Comparison of ENCODE assay signal across 17 cellular contexts in the genomic region with DNA sequence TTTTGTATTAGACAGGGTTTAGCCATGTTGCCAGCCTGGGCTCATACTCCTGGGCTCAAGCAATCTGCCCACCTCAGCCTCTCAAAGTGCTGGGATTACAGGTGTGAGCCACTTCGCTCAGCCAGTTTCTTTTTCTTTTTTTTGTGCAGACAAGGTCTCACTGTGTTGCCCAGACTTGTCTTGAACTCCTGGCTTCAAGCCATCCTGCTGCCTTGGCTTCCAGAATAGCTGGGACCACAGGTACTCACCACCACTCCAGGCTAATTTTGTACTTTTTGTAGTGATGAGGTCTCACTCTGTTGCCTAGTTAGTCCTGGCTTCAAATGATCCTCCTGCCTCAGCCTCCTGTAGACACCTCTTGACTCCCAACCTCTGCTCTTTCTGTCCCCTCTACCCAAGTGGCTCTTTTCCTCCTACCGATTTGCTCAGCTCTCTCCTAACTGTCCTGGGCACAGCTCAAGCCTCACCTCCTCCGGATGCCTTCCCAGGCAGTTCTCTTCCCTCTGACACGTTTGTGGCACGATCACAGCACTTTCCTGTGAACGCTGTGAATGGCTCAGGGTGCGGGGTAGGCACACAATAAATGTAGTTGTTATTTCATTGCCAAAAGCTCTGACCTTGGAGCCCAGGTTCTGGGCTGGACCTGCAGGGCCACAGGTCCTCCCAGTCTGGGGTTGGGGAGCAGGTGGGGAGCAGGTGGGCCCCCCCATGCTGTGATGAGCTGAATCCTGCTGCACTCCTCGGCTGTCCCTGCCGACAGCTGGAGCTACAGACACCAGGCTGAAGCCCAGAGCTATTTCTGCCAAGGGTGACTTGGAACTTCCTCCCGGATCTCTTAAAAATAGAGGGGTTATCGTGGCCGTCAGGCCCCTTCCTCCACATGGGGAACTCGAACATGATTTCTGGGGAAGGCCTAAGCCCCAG. TPM values are rescaled to one million over a fixed set of nuclear protein-coding genes. Genes with fewer than 3 reads are reported as not detected.
DNase-seq lines count a peak whose midpoint lies in the region; ATAC-seq and TF ChIP-seq lines count a peak whose summit lies in the region.
"Had no signal": no experiment of that assay in that cellular context is flagged by ENCODE, and none has a peak within 500 bp of the region (broad histone marks: within the 10 kb centered on the region; RNA-seq: fewer than 3 reads in every experiment).

No MANE protein-coding gene starts in this region.

- peak overlapping the region; percentile 61 for H3K4me3 ChIP-seq in Loucy (ENCODE audit: low read length, poor library complexity, severe bottlenecking)
- H3K4me3 ChIP-seq in neuronal stem cell (ENCODE audit: low read length in 2 of 2): no peak overlapping the region
- no peak overlapping the region for H3K4me3 ChIP-seq in transverse colon
- H3K4me3 ChIP-seq: skin epidermis, suprapubic skin had no signal

- H2BK15ac ChIP-seq in neuronal stem cell (ENCODE audit: low read length): no peak overlapping the region

- no CpG with 5 or more reads among the region's 13 CpGs for WGBS in neuronal stem cell (ENCODE audit: extremely low coverage in 2 of 2, insufficient read length in 2 of 2, insufficient replicate concordance in 1 of 2), 2 donors
- WGBS in transverse colon (ENCODE audit: low coverage in 1 of 2), 2 donors: 44 to 68% methylated on average over 3 to 13 of the region's 13 CpGs

- H3K4ac ChIP-seq in neuronal stem cell (ENCODE audit: low read length): no peak overlapping the region

- H2BK12ac ChIP-seq in neuronal stem cell (ENCODE audit: low read length): no peak overlapping the region

- H3K79me2 ChIP-seq in Loucy (ENCODE audit: insufficient read depth, low read length): peaks cover 4% of the 10 kb centered on the region; the same call in 1 of the 2 replicates

- H3K23ac ChIP-seq in neuronal stem cell (ENCODE audit: low read depth, low read length, poor library complexity): peak overlapping the region; percentile 18

- H3K36me3 ChIP-seq in Loucy (ENCODE audit: insufficient read depth, low read length) (no peaks in the 10 kb centered on the region), neuronal stem cell (replicated peaks in 1 of 2; ENCODE audit: control insufficient read depth in 2 of 2, insufficient read depth in 2 of 2, low read length in 2 of 2) (no peaks in the 10 kb centered on the region), transverse colon (no peaks in the 10 kb centered on the region)
- H3K36me3 ChIP-seq: suprapubic skin had no signal

- H2AK5ac ChIP-seq in neuronal stem cell (ENCODE audit: low read depth, low read length): peak overlapping the region; percentile 71

- no peak for TF ChIP-seq CTCF in GM13976 (IDR thresholded peaks at IDR 0.05; ENCODE audit: borderline replicate concordance, control extremely low read depth, extremely low read depth, insufficient read depth, missing control alignments)
- TF ChIP-seq CTCF in Loucy (conservative IDR thresholded peaks at IDR 0.05; ENCODE audit: low read length): no peak
- no peak for TF ChIP-seq CTCF in transverse colon (IDR thresholded peaks at IDR 0.05)

- peak overlapping the region; percentile 6 for H2BK5ac ChIP-seq in neuronal stem cell (ENCODE audit: low read length)

- H3K14ac ChIP-seq in neuronal stem cell (ENCODE audit: low read length): no peak overlapping the region

- no peaks in the 10 kb centered on the region for H3K79me1 ChIP-seq in neuronal stem cell (ENCODE audit: low read depth, low read length)

- no peak for TF ChIP-seq EP300 in transverse colon (IDR thresholded peaks at IDR 0.05; ENCODE audit: low read depth)

- no peak for TF ChIP-seq POLR2A in transverse colon (IDR thresholded peaks at IDR 0.05)

- H3K9me3 ChIP-seq in Loucy (ENCODE audit: insufficient read depth, low read depth, low read length) (no peaks in the 10 kb centered on the region), neuronal stem cell (replicated peaks in 1 of 2; ENCODE audit: control insufficient read depth in 2 of 2, insufficient read depth in 1 of 2, low read depth in 1 of 2, low read length in 2 of 2) (peaks cover 0 to 2% of the 10 kb centered on the region in 2 donors), transverse colon (no peaks in the 10 kb centered on the region)
- H3K9me3 ChIP-seq: suprapubic skin had no signal

- peaks cover 2% of the 10 kb centered on the region for H3K4me1 Mint-ChIP-seq in activated naive CD8-positive, alpha-beta T cell treated with anti-CD3 and anti-CD28 coated beads, Interleukin-2, amount 50 U/mL, for 24 hours
- H3K4me1 Mint-ChIP-seq: B cell, memory B cell had no signal

- H3K9me3 Mint-ChIP-seq in activated naive CD8-positive, alpha-beta T cell treated with anti-CD3 and anti-CD28 coated beads, Interleukin-2, amount 50 U/mL, for 24 hours: no peaks in the 10 kb centered on the region
- H3K9me3 Mint-ChIP-seq: activated T-helper 2 cell treated with anti-CD3 and anti-CD28 coated beads, Interferon-gamma antibody, Interleukin-2, Interleukin-4, amounts not matched to agents 10 μg/mL and 5 μg/mL and 100 μg/mL, durations not matched to agents 14 hours and 24 hours and 36 hours had no signal

- H3F3A ChIP-seq in Loucy (ENCODE audit: low read depth): peaks cover 32% of the 10 kb centered on the region

- intact Hi-C loops in transverse colon (cut with DNase I; ENCODE audit: low total_unique reads): no loop called here

- no peak overlapping the region for H2AFZ ChIP-seq in Loucy (ENCODE audit: low read length)
- H2AFZ ChIP-seq in neuronal stem cell (ENCODE audit: low read length): peak overlapping the region; percentile 24

- no peak overlapping the region for H4K91ac ChIP-seq in neuronal stem cell (ENCODE audit: low read depth, low read length, poor library complexity)

- in situ Hi-C loops in GM13976 (cut with MboI; ENCODE audit: low sequenced_read_pairs, unreplicated experiment): no loop called here
- in situ Hi-C loops in transverse colon (cut with MboI; ENCODE audit: low pct_ligation_motif_present in 1 of 4, low pct_unique_long_range_greater_than_20kb in 1 of 4, low sequenced_read_pairs in 3 of 4): no loop called here

- no peaks in the 10 kb centered on the region for H3K36me3 Mint-ChIP-seq in activated naive CD8-positive, alpha-beta T cell treated with anti-CD3 and anti-CD28 coated beads, Interleukin-2, amount 50 U/mL, for 24 hours (ENCODE audit: low read depth)
- H3K36me3 Mint-ChIP-seq: memory B cell, natural killer cell had no signal

- peak overlapping the region; percentile 92 for H3K9ac ChIP-seq in Loucy (ENCODE audit: low read depth, low read length, poor library complexity, severe bottlenecking)
- no peak overlapping the region for H3K9ac ChIP-seq in neuronal stem cell (ENCODE audit: low read depth, low read length, poor library complexity)

- H3K18ac ChIP-seq in neuronal stem cell (ENCODE audit: low read length): peak overlapping the region; percentile 79

- H3K4me1 ChIP-seq in Loucy (ENCODE audit: insufficient read depth, low read length, poor library complexity, severe bottlenecking) (peaks cover 84% of the 10 kb centered on the region), neuronal stem cell (ENCODE audit: control insufficient read depth in 2 of 2, insufficient read depth in 1 of 2, low read depth in 1 of 2, low read length in 2 of 2) (peaks cover 7 to 23% of the 10 kb centered on the region in 2 donors), transverse colon (no peaks in the 10 kb centered on the region)

- peak; percentile 30 for ATAC-seq in activated naive CD8-positive, alpha-beta T cell treated with anti-CD3 and anti-CD28 coated beads, Interleukin-2, amount 50 U/mL, for 24 hours
- no peak for ATAC-seq in GM21825 (IDR thresholded peaks at IDR 0.05; ENCODE audit: unreplicated experiment)
- ATAC-seq: natural killer cell had no signal

- H3K9me2 ChIP-seq in Loucy (replicated peaks; ENCODE audit: low read depth, low read length): no peaks in the 10 kb centered on the region

- H3K27me3 ChIP-seq in Loucy (ENCODE audit: insufficient read depth, low read length, poor library complexity, severe bottlenecking): no peaks in the 10 kb centered on the region
- H3K27me3 ChIP-seq in neuronal stem cell (ENCODE audit: control insufficient read depth in 3 of 3, insufficient read depth in 3 of 3, low read depth in 1 of 3, low read length in 3 of 3): peaks cover 0 to 51% (median 0%) of the 10 kb centered on the region in 3 experiments
- peaks cover 85% of the 10 kb centered on the region for H3K27me3 ChIP-seq in transverse colon

- peaks cover 45% of the 10 kb centered on the region for H3K27me3 Mint-ChIP-seq in activated naive CD8-positive, alpha-beta T cell treated with anti-CD3 and anti-CD28 coated beads, Interleukin-2, amount 50 U/mL, for 24 hours

- H3K27ac Mint-ChIP-seq in activated naive CD8-positive, alpha-beta T cell treated with anti-CD3 and anti-CD28 coated beads, Interleukin-2, amount 50 U/mL, for 24 hours: no peak overlapping the region
- H3K27ac Mint-ChIP-seq: activated T-helper 2 cell treated with anti-CD3 and anti-CD28 coated beads, Interferon-gamma antibody, Interleukin-2, Interleukin-4, amounts not matched to agents 10 μg/mL and 5 μg/mL and 100 μg/mL, durations not matched to agents 14 hours and 24 hours and 36 hours; B cell; memory B cell had no signal

- DNase-seq in GM13976 (ENCODE audit: low spot score): peak; percentile 24
- no peak for DNase-seq in activated naive CD8-positive, alpha-beta T cell treated with anti-CD3 and anti-CD28 coated beads, Interleukin-2, amount 50 U/mL, for 24 hours
- DNase-seq in neuronal stem cell (ENCODE audit: low spot score): no peak
- no peak for DNase-seq in GM19240 (ENCODE audit: insufficient read length, low spot score)
- no peak for DNase-seq in transverse colon
- DNase-seq: caudate nucleus; natural killer cell; NCI-H2081 treated with DMSO at 0.1 percent for 48 hours; NCI-H526 treated with DMSO at 0.1 percent for 48 hours; stimulated activated CD8-positive, alpha-beta memory T cell treated with anti-CD3 and anti-CD28 coated beads, Interleukin-4, amount 100 ng/mL, for 48 hours had no signal

- H4K20me1 ChIP-seq in Loucy (ENCODE audit: insufficient read depth, low read length, poor library complexity, severe bottlenecking): no peaks in the 10 kb centered on the region

- H3K4me2 ChIP-seq in Loucy (ENCODE audit: low read depth, low read length, poor library complexity, severe bottlenecking): peak overlapping the region; percentile 79
- no peak overlapping the region for H3K4me2 ChIP-seq in neuronal stem cell (ENCODE audit: insufficient read depth, low read length, poor library complexity, severe bottlenecking)

- H3K4me3 Mint-ChIP-seq in activated naive CD8-positive, alpha-beta T cell treated with anti-CD3 and anti-CD28 coated beads, Interleukin-2, amount 50 U/mL, for 24 hours: no peak overlapping the region
- H3K4me3 Mint-ChIP-seq: B cell, memory B cell, natural killer cell had no signal

- no peak overlapping the region for H4K8ac ChIP-seq in neuronal stem cell (ENCODE audit: low read depth, low read length)

- no peak overlapping the region for H2BK120ac ChIP-seq in neuronal stem cell (ENCODE audit: low read depth, low read length)

- H3K27ac ChIP-seq in neuronal stem cell (replicated peaks; ENCODE audit: low read length) (no peak overlapping the region), transverse colon (no peak overlapping the region)
- H3K27ac ChIP-seq: skin epidermis, suprapubic skin had no signal

RNA-seq across cellular contexts. Expression of a gene that starts 23.9 kb away (rescaled TPM):
- polyA plus RNA-seq in neuronal stem cell (2013, experiment 1 of 2): 0.07 TPM
- 0.04 TPM for polyA plus RNA-seq in neuronal stem cell (2013, experiment 2 of 2)
- 1 to 10 TPM in 2 of 4 donors, not detected in 2; 1.7 to 2.0 TPM for total RNA-seq in transverse colon
- total RNA-seq: activated T-helper 2 cell treated with anti-CD3 and anti-CD28 coated beads, Interferon-gamma antibody, Interleukin-2, Interleukin-4, amounts not matched to agents 10 μg/mL and 5 μg/mL and 100 μg/mL, durations not matched to agents 14 hours and 24 hours and 36 hours; B cell; suprapubic skin had no signal

RNA-seq across cellular contexts. Expression of a gene that starts 28.4 kb away (rescaled TPM):
- 61.8 TPM for polyA plus RNA-seq in neuronal stem cell (2013, experiment 1 of 2)
- 62.4 TPM for polyA plus RNA-seq in neuronal stem cell (2013, experiment 2 of 2)
- total RNA-seq in transverse colon: 10 to 100 TPM; 44.5 to 56.9 (median 50.2) TPM

RNA-seq across cellular contexts. Expression of a gene that starts 58.0 kb away (rescaled TPM):
- 19.4 TPM for polyA plus RNA-seq in neuronal stem cell (2013, experiment 1 of 2)
- polyA plus RNA-seq in neuronal stem cell (2013, experiment 2 of 2): 18.7 TPM
- total RNA-seq in transverse colon: 100 to 1,000 TPM in 2 of 4 donors, 10 to 100 TPM in 2; 48.4 to 206 (median 92.3) TPM

RNA-seq across cellular contexts. Expression of a gene that starts 59.4 kb away (rescaled TPM):
- 3.7 TPM for polyA plus RNA-seq in neuronal stem cell (2013, experiment 1 of 2)
- 4.0 TPM for polyA plus RNA-seq in neuronal stem cell (2013, experiment 2 of 2)
- 1 to 10 TPM in 1 of 4 donors, under 1 TPM in 2, not detected in 1; 0.27 to 8.6 (median 0.48) TPM for total RNA-seq in transverse colon
